Comparison of ENCODE assay signal across 20 cellular contexts in the genomic region with DNA sequence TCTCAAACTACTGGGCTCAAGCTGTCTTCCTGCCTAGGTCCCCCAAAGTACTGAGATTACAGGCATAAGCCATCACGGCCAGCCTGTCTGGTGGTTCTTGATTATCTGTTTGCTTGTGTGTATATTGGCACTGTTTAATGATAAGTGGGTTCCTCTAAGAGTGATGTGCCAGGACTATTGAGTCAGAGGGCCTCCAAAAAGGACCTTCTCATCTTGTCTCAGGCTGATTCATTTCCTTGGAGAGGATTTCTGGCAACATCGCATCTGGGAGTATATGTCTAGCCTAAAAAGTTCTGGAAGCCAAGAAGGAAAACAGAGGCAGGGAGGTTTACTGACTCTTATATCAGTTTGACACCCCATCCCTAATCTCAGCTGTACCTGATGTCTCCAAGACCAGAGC. TPM values are rescaled to one million over a fixed set of nuclear protein-coding genes. Genes with fewer than 3 reads are reported as not detected.
A peak's percentile ranks its signal among the peaks of the same experiment; 100 is the strongest.
DNase-seq lines count a peak whose midpoint lies in the region; ATAC-seq and TF ChIP-seq lines count a peak whose summit lies in the region.
"Had no signal": no experiment of that assay in that cellular context is flagged by ENCODE, and none has a peak within 500 bp of the region (broad histone marks: within the 10 kb centered on the region; RNA-seq: fewer than 3 reads in every experiment).

No MANE protein-coding gene starts in this region.

- no peak for ATAC-seq in HG03139 (IDR thresholded peaks at IDR 0.05; ENCODE audit: unreplicated experiment)

- H4K20me1 ChIP-seq in GM23248 (ENCODE audit: insufficient read depth) = no peaks in the 10 kb centered on the region

- H2AFZ ChIP-seq in GM23248 = no peak overlapping the region
- H2AFZ ChIP-seq: parathyroid adenoma had no signal

- peak; percentile 24 for DNase-seq in AG08395 (ENCODE audit: low spot score)
- DNase-seq in GM23248 = peak; percentile 82
- peak; percentile 21 for DNase-seq in adipocyte (ENCODE audit: low read depth)
- DNase-seq in fibroblast of the aortic adventitia (ENCODE audit: low read depth) = peak; percentile 96
- DNase-seq in progenitor cell of endocrine pancreas (ENCODE audit: low spot score, unreplicated experiment) = no peak
- no peak for DNase-seq in effector memory CD4-positive, alpha-beta T cell
- no peak for DNase-seq in GM20000 (ENCODE audit: low spot score)
- DNase-seq: activated naive CD4-positive, alpha-beta T cell treated with anti-CD3 and anti-CD28 coated beads, Interleukin-2, amount 50 U/mL, for 16 hours; AML-193; Caco-2; caudate nucleus; effector CD4-positive, alpha-beta T cell; MV-4-11; naive B cell; NCI-H2081; NCI-H510A; SJCRH30; testis had no signal

- H3K79me2 ChIP-seq in GM23248 (ENCODE audit: insufficient read depth) = no peaks in the 10 kb centered on the region
- H3K79me2 ChIP-seq: parathyroid adenoma had no signal

- H3K9me2 ChIP-seq in GM23248 (ENCODE audit: insufficient read depth) = no peaks in the 10 kb centered on the region

- H3K9ac ChIP-seq in GM23248 (no peak overlapping the region), adipocyte (ENCODE audit: low read length) (no peak overlapping the region)
- H3K9ac ChIP-seq: parathyroid adenoma had no signal

- TF ChIP-seq CTCF in fibroblast of the aortic adventitia (IDR thresholded peaks at IDR 0.05; ENCODE audit: insufficient read depth, low read length) (no peak), progenitor cell of endocrine pancreas (IDR thresholded peaks at IDR 0.05; ENCODE audit: unreplicated experiment) (no peak), GM20000 (IDR thresholded peaks at IDR 0.05; ENCODE audit: extremely low read depth, missing control alignments) (no peak)

- peaks cover 37% of the 10 kb centered on the region for H3F3A ChIP-seq in GM23248 (ENCODE audit: insufficient read depth)

- WGBS in GM23248 (ENCODE audit: low coverage in 1 of 2, low lambda C conversion rate in 2 of 2, missing lambda C conversion rate in 2 of 2), 2 experiments = 49 to 51% methylated on average over 2 of the region's 2 CpGs

- H3K27me3 Mint-ChIP-seq in progenitor cell of endocrine pancreas = no peaks in the 10 kb centered on the region

- H3K9me3 ChIP-seq in GM23248 (ENCODE audit: low read depth) (no peaks in the 10 kb centered on the region), adipocyte (ENCODE audit: control insufficient read depth, low read length) (no peaks in the 10 kb centered on the region)
- H3K9me3 ChIP-seq in effector memory CD4-positive, alpha-beta T cell (ENCODE audit: control insufficient read depth, low read length) = no peaks in the 10 kb centered on the region
- H3K9me3 ChIP-seq: Caco-2, testis had no signal

- H3K4me1 ChIP-seq in GM23248 (ENCODE audit: insufficient read depth) (peaks cover 37% of the 10 kb centered on the region), adipocyte (ENCODE audit: control insufficient read depth, insufficient read depth, low read length) (peaks cover 25% of the 10 kb centered on the region)
- H3K4me1 ChIP-seq in effector memory CD4-positive, alpha-beta T cell (ENCODE audit: control insufficient read depth, insufficient read depth, low read length, poor library complexity, severe bottlenecking) = no peaks in the 10 kb centered on the region
- H3K4me1 ChIP-seq: Caco-2, parathyroid adenoma, testis had no signal

- peaks cover 4% of the 10 kb centered on the region for H3K4me1 Mint-ChIP-seq in progenitor cell of endocrine pancreas (ENCODE audit: low read depth)
- H3K4me1 Mint-ChIP-seq: naive B cell had no signal

- no peak overlapping the region for H3K4me3 ChIP-seq in GM23248
- H3K4me3 ChIP-seq in adipocyte (ENCODE audit: low read length) = peak overlapping the region; percentile 1
- no peak overlapping the region for H3K4me3 ChIP-seq in fibroblast of the aortic adventitia (ENCODE audit: low read depth, low read length)
- H3K4me3 ChIP-seq in effector memory CD4-positive, alpha-beta T cell (ENCODE audit: insufficient read depth, low read depth, low read length, poor library complexity, severe bottlenecking) = no peak overlapping the region
- H3K4me3 ChIP-seq: SJCRH30, testis had no signal

- H3K27ac ChIP-seq in GM23248 = peak overlapping the region; percentile 11
- H3K27ac ChIP-seq in effector memory CD4-positive, alpha-beta T cell (ENCODE audit: insufficient read depth, low read length, poor library complexity, severe bottlenecking) = no peak overlapping the region
- H3K27ac ChIP-seq: parathyroid adenoma, SJCRH30, testis had no signal

- H3K4me3 Mint-ChIP-seq in progenitor cell of endocrine pancreas (ENCODE audit: low read depth) = no peak overlapping the region
- H3K4me3 Mint-ChIP-seq: naive B cell had no signal

- peaks cover 3% of the 10 kb centered on the region for H3K9me3 Mint-ChIP-seq in progenitor cell of endocrine pancreas (ENCODE audit: low read depth)

- in situ Hi-C loops in GM23248 (cut with MboI) = no loop called here

- H3K4me2 ChIP-seq in GM23248 (ENCODE audit: unreplicated experiment) = peak overlapping the region; percentile 22

- no peaks in the 10 kb centered on the region for H3K36me3 Mint-ChIP-seq in progenitor cell of endocrine pancreas (ENCODE audit: insufficient read depth)
- H3K36me3 Mint-ChIP-seq: naive B cell had no signal

- H3K27me3 ChIP-seq in GM23248 (replicated peaks; ENCODE audit: insufficient read depth) (no peaks in the 10 kb centered on the region), adipocyte (replicated peaks; ENCODE audit: control insufficient read depth, insufficient read depth, low read length) (no peaks in the 10 kb centered on the region)
- no peaks in the 10 kb centered on the region for H3K27me3 ChIP-seq in effector memory CD4-positive, alpha-beta T cell (replicated peaks; ENCODE audit: control insufficient read depth, insufficient read depth, low read length, poor library complexity, severe bottlenecking)
- H3K27me3 ChIP-seq: SJCRH30, testis had no signal

- H3K36me3 ChIP-seq in GM23248 (ENCODE audit: low read depth) (no peaks in the 10 kb centered on the region), adipocyte (ENCODE audit: control insufficient read depth, insufficient read depth, low read length, severe bottlenecking) (no peaks in the 10 kb centered on the region)
- no peaks in the 10 kb centered on the region for H3K36me3 ChIP-seq in effector memory CD4-positive, alpha-beta T cell (ENCODE audit: control insufficient read depth, insufficient read depth, low read length)
- H3K36me3 ChIP-seq: SJCRH30 had no signal

- no peak overlapping the region for H3K27ac Mint-ChIP-seq in progenitor cell of endocrine pancreas
- H3K27ac Mint-ChIP-seq: naive B cell had no signal

RNA-seq across cellular contexts. Expression of a gene that starts 27.1 kb away (rescaled TPM):
- total RNA-seq in GM23248 (2014; rRNA removed; shearing (Covaris generic)) = 24.1 and 24.7 TPM in 2 replicates
- 31.3 and 38.8 TPM in 2 replicates for polyA plus RNA-seq in GM23248 (2016; fragmentation: Nextera tagmentation; extraction: Ambion mirVana)
- total RNA-seq in fibroblast of the aortic adventitia (ENCODE audit: low replicate concordance) (53.3 and 55.0 TPM in 2 replicates), progenitor cell of endocrine pancreas (101 and 105 TPM in 2 replicates)

RNA-seq across cellular contexts. Expression of a gene that starts 33.1 kb away (rescaled TPM):
- 4.0 and 7.1 TPM in 2 replicates for total RNA-seq in GM23248 (2014; rRNA removed; shearing (Covaris generic))
- 9.2 and 9.7 TPM in 2 replicates for polyA plus RNA-seq in GM23248 (2016; fragmentation: Nextera tagmentation; extraction: Ambion mirVana)
- total RNA-seq in fibroblast of the aortic adventitia (ENCODE audit: low replicate concordance) (10.9 and 15.8 TPM in 2 replicates), progenitor cell of endocrine pancreas (18.6 and 19.5 TPM in 2 replicates)

Comparison
In these comparisons a context has a peak if more than half of its experiments do, and no peak if none do; other contexts are left out.
1. DNase-seq: peak in AG08395 (single experiment), GM23248 (single experiment), adipocyte (single experiment) and fibroblast of the aortic adventitia (single experiment); none in progenitor cell of endocrine pancreas (single experiment), effector memory CD4-positive, alpha-beta T cell (0 of 3) and GM20000 (single experiment).